ENCODE assay signal across 9 cellular contexts in genomic region chr6:22036267-22036666, GRCh38.
A peak's percentile ranks its signal among the peaks of the same experiment; 100 is the strongest.
DNase-seq lines count a peak whose midpoint lies in the region; ATAC-seq, FAIRE-seq and TF ChIP-seq lines count a peak whose summit lies in the region.
"Had no signal": no experiment of that assay in that cellular context is flagged by ENCODE, and none has a peak within 500 bp of the region (broad histone marks: within the 10 kb centered on the region; RNA-seq: fewer than 3 reads in every experiment).

No MANE protein-coding gene starts in this region.

- no peak for TF ChIP-seq POLR2A in GM12892 (IDR thresholded peaks at IDR 0.05; ENCODE audit: low read depth, low read length)

- no peak for DNase-seq in GM12892 (ENCODE audit: insufficient read length)
- peak; percentile 19 for DNase-seq in RPMI7951 (ENCODE audit: low read depth)
- DNase-seq in lung microvascular endothelial cell (ENCODE audit: low read depth in 2 of 2): peak; percentile 63 to 89
- no peak for DNase-seq in activated gamma-delta T cell treated with Interleukin-2 at 50 U/mL for 16 hours
- DNase-seq in NCI-H2107 treated with DMSO at 0.1 percent for 48 hours (lab: John Stamatoyannopoulos, UW; ENCODE audit: unreplicated experiment): no peak
- DNase-seq: heart left ventricle had no signal

- peak; percentile 56 for FAIRE-seq in GM12892 (lab: Jason Lieb, UNC)

- ATAC-seq in HG03039 (IDR thresholded peaks at IDR 0.05; ENCODE audit: unreplicated experiment) (peak; percentile 56), GM18861 (IDR thresholded peaks at IDR 0.05; ENCODE audit: unreplicated experiment) (no peak), HG03045 (IDR thresholded peaks at IDR 0.05; ENCODE audit: unreplicated experiment) (no peak)
- ATAC-seq: heart left ventricle had no signal

Comparison
In these comparisons a context has a peak if more than half of its experiments do, and no peak if none do; other contexts are left out.
1. DNase-seq: peak in RPMI7951 (single experiment) and lung microvascular endothelial cell (2 of 2); none in GM12892 (single experiment), activated gamma-delta T cell treated with Interleukin-2 at 50 U/mL for 16 hours (single experiment) and NCI-H2107 treated with DMSO at 0.1 percent for 48 hours (single experiment).